8 cellular contexts compared by ENCODE assay signal in the genomic region with DNA sequence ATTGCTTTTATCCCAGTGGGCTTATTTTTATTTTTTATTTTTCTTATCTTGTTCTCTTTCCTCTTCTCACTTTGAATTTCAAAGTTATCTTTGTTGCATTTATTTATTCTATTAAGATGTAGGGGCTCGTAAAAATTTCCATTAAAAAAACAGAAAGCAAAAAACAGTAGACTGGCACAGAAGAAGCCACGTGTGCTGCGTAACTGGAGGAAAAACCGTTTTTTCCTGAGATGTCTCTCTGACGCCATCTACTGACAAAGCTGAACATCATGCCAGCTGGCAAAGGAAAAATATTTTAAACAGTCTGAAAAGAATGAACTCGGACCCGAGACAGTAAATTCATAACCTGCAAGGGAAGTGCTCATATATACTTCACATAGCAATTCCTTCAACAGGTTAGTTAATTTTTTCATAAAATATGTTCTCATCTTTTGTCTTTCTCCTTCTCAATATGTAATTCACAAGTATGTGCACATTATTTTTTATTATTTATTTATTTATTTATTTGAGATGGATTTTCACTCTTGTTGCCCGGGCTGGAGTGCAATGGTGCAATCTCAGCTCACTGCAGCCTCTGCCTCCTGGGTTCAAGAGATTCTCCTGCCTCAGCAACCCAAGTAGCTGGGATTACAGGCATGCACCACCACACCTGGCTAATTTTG. TPM values are rescaled to one million over a fixed set of nuclear protein-coding genes. Genes with fewer than 3 reads are reported as not detected.
A peak's percentile ranks its signal among the peaks of the same experiment; 100 is the strongest.
DNase-seq lines count a peak whose midpoint lies in the region; ATAC-seq and TF ChIP-seq lines count a peak whose summit lies in the region.

No MANE protein-coding gene starts in this region.

- no peaks in the 10 kb centered on the region for H3K36me3 Mint-ChIP-seq in stimulated activated effector memory CD8-positive, alpha-beta T cell treated with anti-CD3 and anti-CD28 coated beads, Interleukin-12 subunit alpha, Interleukin-12 subunit beta, amount 100 ng/mL, for 72 hours

- peaks cover 5% of the 10 kb centered on the region for H3K4me1 Mint-ChIP-seq in stimulated activated effector memory CD8-positive, alpha-beta T cell treated with anti-CD3 and anti-CD28 coated beads, Interleukin-12 subunit alpha, Interleukin-12 subunit beta, amount 100 ng/mL, for 72 hours

- peak overlapping the region; percentile 56 for H3K4me3 Mint-ChIP-seq in stimulated activated effector memory CD8-positive, alpha-beta T cell treated with anti-CD3 and anti-CD28 coated beads, Interleukin-12 subunit alpha, Interleukin-12 subunit beta, amount 100 ng/mL, for 72 hours

- CTCF ChIA-PET in Panc1 (lab: Charles Lee) = interaction anchor here (0.7 to 1.5 kb wide), 5 partner anchors 10 to 1084 kb away, joined by 3 to 15 read pairs (median 3); partner anchors contain the start of gene MFSD1

- POLR2A ChIA-PET in Panc1 (lab: Charles Lee) = no interaction called here

- ATAC-seq in Right ventricle myocardium inferior (peak; percentile 61), Panc1 (peak; percentile 71)
- no peak for ATAC-seq in stimulated activated effector memory CD8-positive, alpha-beta T cell treated with anti-CD3 and anti-CD28 coated beads, Interleukin-12 subunit alpha, Interleukin-12 subunit beta, amount 100 ng/mL, for 72 hours

- BruUV-seq in Panc1 (replicated peaks; lab: Mats Ljungman, UMichigan) = no TSS peak

- H3K27me3 ChIP-seq in H7 (ENCODE audit: control insufficient read depth, insufficient read depth, low read length) = no peaks in the 10 kb centered on the region; the same call in 1 of the 2 replicates
- no peaks in the 10 kb centered on the region for H3K27me3 ChIP-seq in Panc1 (ENCODE audit: control insufficient read depth, insufficient read depth, low read length)

- H3K36me3 ChIP-seq in H7 (replicated peaks; ENCODE audit: control insufficient read depth, insufficient read depth, low read length) = no peaks in the 10 kb centered on the region
- H3K36me3 ChIP-seq in Panc1 (ENCODE audit: control insufficient read depth, insufficient read depth, low read length) = no peaks in the 10 kb centered on the region

- no peak for DNase-seq in Right ventricle myocardium inferior (ENCODE audit: missing footprints)
- DNase-seq in cardiac septum (ENCODE audit: low spot score) = no peak
- peak; percentile 30 for DNase-seq in H7
- peak; percentile 81 for DNase-seq in LoVo (ENCODE audit: low spot score)
- no peak for DNase-seq in Panc1 (ENCODE audit: low read depth, low spot score)
- no peak for DNase-seq in astrocyte of the cerebellum (ENCODE audit: low read depth)
- DNase-seq in hepatic stellate cell (ENCODE audit: low spot score) = peak; percentile 35
- no peak for DNase-seq in stimulated activated effector memory CD8-positive, alpha-beta T cell treated with anti-CD3 and anti-CD28 coated beads, Interleukin-12 subunit alpha, Interleukin-12 subunit beta, amount 100 ng/mL, for 72 hours (ENCODE audit: low spot score in 2 of 2)

- H3K27ac ChIP-seq in Panc1 (ENCODE audit: low read length) = peak overlapping the region; percentile 90

- in situ Hi-C loops in Panc1 (cut with HindIII; ENCODE audit: low pct_unique_long_range_greater_than_20kb, low sequenced_read_pairs) = no loop called here
- in situ Hi-C loops in astrocyte of the cerebellum (cut with HindIII; ENCODE audit: low sequenced_read_pairs) = loop anchor here (25.0 kb wide), 1 partner anchor 254 kb away; no protein-coding TSS in a partner anchor

- TF ChIP-seq CTCF in Panc1 (IDR thresholded peaks at IDR 0.05) (peak; percentile 93), astrocyte of the cerebellum (IDR thresholded peaks at IDR 0.05; ENCODE audit: low read depth, low read length, missing control alignments) (peak; percentile 78)

- H3K9me3 Mint-ChIP-seq in stimulated activated effector memory CD8-positive, alpha-beta T cell treated with anti-CD3 and anti-CD28 coated beads, Interleukin-12 subunit alpha, Interleukin-12 subunit beta, amount 100 ng/mL, for 72 hours = no peaks in the 10 kb centered on the region

- no peak overlapping the region for H3K4me3 ChIP-seq in H7 (ENCODE audit: insufficient read depth, low read depth, low read length)
- peak overlapping the region in 1 of 2 experiments; percentile 8; a peak in 1 of 4 replicates for H3K4me3 ChIP-seq in Panc1 (ENCODE audit: low read depth in 2 of 2, low read length in 2 of 2)
- no peak overlapping the region for H3K4me3 ChIP-seq in astrocyte of the cerebellum (ENCODE audit: low read depth, low read length)

- intact Hi-C loops in Right ventricle myocardium inferior (cut with DNase I) = loop anchor here (1.0 to 5.0 kb wide), 2 partner anchors 64 to 119 kb away; partner anchors contain the start of gene LXN
- intact Hi-C loops in cardiac septum (cut with DNase I) = loop anchor here (1.0 to 10.0 kb wide), 3 partner anchors 64 to 247 kb away; no protein-coding TSS in a partner anchor
- intact Hi-C loops in Panc1 (cut with micrococcal nuclease; ENCODE audit: unreplicated experiment) = loop anchor here (5.0 kb wide), 1 partner anchor 254 kb away; no protein-coding TSS in a partner anchor

- H3K4me1 ChIP-seq in Panc1 (ENCODE audit: control insufficient read depth, insufficient read depth, low read length) = peaks cover 42% of the 10 kb centered on the region

- H3K27ac Mint-ChIP-seq in stimulated activated effector memory CD8-positive, alpha-beta T cell treated with anti-CD3 and anti-CD28 coated beads, Interleukin-12 subunit alpha, Interleukin-12 subunit beta, amount 100 ng/mL, for 72 hours = no peak overlapping the region

- H3K9me3 ChIP-seq in Panc1 (ENCODE audit: control insufficient read depth, insufficient read depth, low read depth, low read length) = peaks cover 6% of the 10 kb centered on the region; the same call in 1 of the 2 replicates

RNA-seq across cellular contexts. Expression of gene MFSD1, which starts 10.5 kb away (rescaled TPM):
- total RNA-seq in Right ventricle myocardium inferior = 32.2 TPM
- total RNA-seq in cardiac septum = 23.9 TPM
- 9.3 and 11.2 TPM in 2 replicates for total RNA-seq in H7 (2014; rRNA removed; shearing (Covaris generic))
- 50.7 TPM for total RNA-seq in Panc1 (2021; ENCODE audit: unreplicated experiment)
- polyA plus RNA-seq in Panc1 (2012; ENCODE audit: insufficient read length) = 26.5 TPM

RNA-seq across cellular contexts. Expression of gene RARRES1, which starts 59.1 kb away (rescaled TPM):
- total RNA-seq in Right ventricle myocardium inferior (22.3 TPM), cardiac septum (9.1 TPM), Panc1 (2021; ENCODE audit: unreplicated experiment) (1.3 TPM)
- total RNA-seq in H7 (2014; rRNA removed; shearing (Covaris generic)) = not detected in 2 replicates
- polyA plus RNA-seq in Panc1 (2012; ENCODE audit: insufficient read length) = 0.46 TPM

Comparison
In these comparisons a context has a peak if more than half of its experiments do, and no peak if none do; other contexts are left out.
1. DNase-seq: peak in H7 (single experiment), LoVo (single experiment) and hepatic stellate cell (single experiment); none in Right ventricle myocardium inferior (single experiment), cardiac septum (single experiment), Panc1 (single experiment), astrocyte of the cerebellum (single experiment) and stimulated activated effector memory CD8-positive, alpha-beta T cell treated with anti-CD3 and anti-CD28 coated beads, Interleukin-12 subunit alpha, Interleukin-12 subunit beta, amount 100 ng/mL, for 72 hours (0 of 2).